11 cellular contexts compared by ENCODE assay signal in genomic region chr17:80192268-80192667, GRCh38. TPM values are rescaled to one million over a fixed set of nuclear protein-coding genes. Genes with fewer than 3 reads are reported as not detected.
DNase-seq lines count a peak whose midpoint lies in the region; ATAC-seq, FAIRE-seq and TF ChIP-seq lines count a peak whose summit lies in the region.
"Had no signal": no experiment of that assay in that cellular context is flagged by ENCODE, and none has a peak within 500 bp of the region (broad histone marks: within the 10 kb centered on the region; RNA-seq: fewer than 3 reads in every experiment).

No MANE protein-coding gene starts in this region.

- TF ChIP-seq CTCF in endothelial cell (IDR thresholded peaks at IDR 0.05; ENCODE audit: unreplicated experiment) (no peak), HepG2 (CRISPR knock-in tag; IDR thresholded peaks at IDR 0.05) (no peak), spleen (IDR thresholded peaks at IDR 0.05 in 8 of 11, conservative IDR thresholded peaks at IDR 0.05 in 3 of 11) (no peak)

- H3K27ac Mint-ChIP-seq in endothelial cell (ENCODE audit: unreplicated experiment) = peak overlapping the region; percentile 24
- no peak overlapping the region for H3K27ac Mint-ChIP-seq in activated T-cell treated with anti-CD3 and anti-CD28 coated beads, Interleukin-2, amount 50 U/mL, for 72 hours
- H3K27ac Mint-ChIP-seq: activated CD8-positive, alpha-beta memory T cell treated with anti-CD3 and anti-CD28 coated beads, Interleukin-2, amount 10 ng/mL, durations not matched to agents 7 days and 5 days; naive B cell had no signal

- H3K27me3 ChIP-seq in SJCRH30 (peaks cover 36% of the 10 kb centered on the region), HepG2 (ENCODE audit: control insufficient read depth in 1 of 2, insufficient read depth in 2 of 2, low read length in 2 of 2) (peaks cover 31 to 81% of the 10 kb centered on the region in 2 experiments), spleen (replicated peaks in 1 of 7) (peaks cover 0 to 27% (median 0%) of the 10 kb centered on the region in 7 donors)

- H4K20me1 ChIP-seq in HepG2 (ENCODE audit: insufficient read depth, low read length) = no peaks in the 10 kb centered on the region; the same call in 1 of the 2 replicates

- POLR2A ChIA-PET in HepG2 (lab: Yijun Ruan, JAX) = interaction anchor here (1.0 to 2.6 kb wide), 3 partner anchors 13 to 69 kb away, joined by 3 to 5 read pairs (median 3); no protein-coding TSS in a partner anchor

- H3K27ac ChIP-seq in SJCRH30 (no peak overlapping the region), HepG2 (ENCODE audit: extremely low read length, insufficient read depth, low read length) (no peak overlapping the region), spleen (peak overlapping the region in 5 of 8 donors; percentile 27 to 51 (median 48))

- peak; percentile 4 for FAIRE-seq in HepG2 (lab: Jason Lieb, UNC)

- no peaks in the 10 kb centered on the region for H3K36me3 ChIP-seq in SJCRH30
- no peaks in the 10 kb centered on the region for H3K36me3 ChIP-seq in HepG2 (replicated peaks in 1 of 2; ENCODE audit: control insufficient read depth in 1 of 2, insufficient read depth in 2 of 2, low read length in 2 of 2)
- H3K36me3 ChIP-seq in spleen = no peaks in the 10 kb centered on the region

- H3K4me3 ChIP-seq in SJCRH30 (peak overlapping the region; percentile 30), HepG2 (replicated peaks in 1 of 3; ENCODE audit: insufficient read depth in 1 of 3, low read depth in 2 of 3, low read length in 3 of 3) (peak overlapping the region in 2 of 3 experiments; percentile 12 to 40; a peak in 2 of 6 replicates), spleen (no peak overlapping the region)

- WGBS in HepG2 (ENCODE audit: low lambda C conversion rate) = 20% methylated on average over 7 of the region's 15 CpGs
- WGBS in spleen, 5 donors = 43 to 60% (median 59%) methylated on average over 15 of the region's 15 CpGs

- in situ Hi-C loops in HepG2 (cut with HindIII; ENCODE audit: extremely low pct_ligation_motif_present, low pct_unique_long_range_greater_than_20kb) = no loop called here

- no peaks in the 10 kb centered on the region for H3K79me2 ChIP-seq in HepG2 (ENCODE audit: insufficient read depth, low read length)

- peak overlapping the region; percentile 67 for H3K4me2 ChIP-seq in HepG2 (ENCODE audit: low read depth, low read length)

- CTCF ChIA-PET in HepG2 (lab: Yijun Ruan, JAX; ENCODE audit: low intra/inter-chr PET ratio, low total read pairs) = no interaction called here

- no peaks in the 10 kb centered on the region for H3K36me3 Mint-ChIP-seq in endothelial cell (ENCODE audit: low read depth, unreplicated experiment)
- H3K36me3 Mint-ChIP-seq in activated T-cell treated with anti-CD3 and anti-CD28 coated beads, Interleukin-2, amount 50 U/mL, for 72 hours (ENCODE audit: insufficient read depth in 2 of 2) = no peaks in the 10 kb centered on the region
- H3K36me3 Mint-ChIP-seq: activated CD8-positive, alpha-beta memory T cell treated with anti-CD3 and anti-CD28 coated beads, Interleukin-2, amount 10 ng/mL, durations not matched to agents 7 days and 5 days; CD14-positive monocyte had no signal

- BruUV-seq in HepG2 (replicated peaks; lab: Mats Ljungman, UMichigan) = no TSS peak

- no peak overlapping the region for H3K4me3 Mint-ChIP-seq in endothelial cell (ENCODE audit: unreplicated experiment)
- no peak overlapping the region for H3K4me3 Mint-ChIP-seq in activated T-cell treated with anti-CD3 and anti-CD28 coated beads, Interleukin-2, amount 50 U/mL, for 72 hours
- H3K4me3 Mint-ChIP-seq: activated CD8-positive, alpha-beta memory T cell treated with anti-CD3 and anti-CD28 coated beads, Interleukin-2, amount 10 ng/mL, durations not matched to agents 7 days and 5 days; naive B cell had no signal

- ATAC-seq in HepG2 (peak; percentile 7; the same call in 2 of the 3 replicates), SK-N-SH treated with all-trans-retinoic acid at 6 μM for 48 hours (no peak)
- ATAC-seq in activated T-cell treated with anti-CD3 and anti-CD28 coated beads, Interleukin-2, amount 50 U/mL, for 72 hours (replicated peaks in 1 of 2) = no peak
- ATAC-seq: activated CD8-positive, alpha-beta memory T cell treated with anti-CD3 and anti-CD28 coated beads, Interleukin-2, amount 10 ng/mL, durations not matched to agents 7 days and 5 days had no signal

- H3K9me3 Mint-ChIP-seq in endothelial cell (ENCODE audit: unreplicated experiment) = no peaks in the 10 kb centered on the region
- H3K9me3 Mint-ChIP-seq in activated T-cell treated with anti-CD3 and anti-CD28 coated beads, Interleukin-2, amount 50 U/mL, for 72 hours = peaks cover 0 to 3% of the 10 kb centered on the region in 2 donors
- H3K9me3 Mint-ChIP-seq: naive B cell had no signal

- peaks cover 4% of the 10 kb centered on the region for H3K4me1 Mint-ChIP-seq in endothelial cell (ENCODE audit: unreplicated experiment)
- H3K4me1 Mint-ChIP-seq in activated T-cell treated with anti-CD3 and anti-CD28 coated beads, Interleukin-2, amount 50 U/mL, for 72 hours (ENCODE audit: low read depth) = peaks cover 8% of the 10 kb centered on the region
- H3K4me1 Mint-ChIP-seq: naive B cell had no signal

- H2AFZ ChIP-seq in HepG2 (ENCODE audit: low read length) = no peak overlapping the region

- H3K9me3 ChIP-seq in SJCRH30 (replicated peaks) (no peaks in the 10 kb centered on the region), HepG2 (ENCODE audit: low read length) (no peaks in the 10 kb centered on the region), spleen (no peaks in the 10 kb centered on the region)

- no peak for TF ChIP-seq RAD21 in HepG2 (CRISPR knock-in tag; IDR thresholded peaks at IDR 0.05)

- peaks cover 5% of the 10 kb centered on the region for H3K27me3 Mint-ChIP-seq in endothelial cell (ENCODE audit: unreplicated experiment)
- no peaks in the 10 kb centered on the region for H3K27me3 Mint-ChIP-seq in activated T-cell treated with anti-CD3 and anti-CD28 coated beads, Interleukin-2, amount 50 U/mL, for 72 hours (ENCODE audit: low read depth)

- TF ChIP-seq EP300 in HepG2 (IDR thresholded peaks at IDR 0.05; ENCODE audit: low read depth in 2 of 2, low read length in 2 of 2) (no peak), HepG2 (CRISPR knock-in tag; IDR thresholded peaks at IDR 0.05; ENCODE audit: borderline replicate concordance) (no peak)

- H3K9ac ChIP-seq in HepG2 (ENCODE audit: insufficient read depth, low read depth, low read length) = no peak overlapping the region

- H3K4me1 ChIP-seq in SJCRH30 = peaks cover 10% of the 10 kb centered on the region; the same call in 1 of the 2 replicates
- H3K4me1 ChIP-seq in HepG2 (ENCODE audit: insufficient read depth, low read length) = peaks cover 37% of the 10 kb centered on the region
- peaks cover 0 to 40% (median 6%) of the 10 kb centered on the region in 6 donors for H3K4me1 ChIP-seq in spleen

- intact Hi-C loops in HepG2 (cut with micrococcal nuclease; ENCODE audit: unreplicated experiment) (no loop called here), spleen (cut with DNase I; ENCODE audit: low total_unique reads) (no loop called here)

- TF ChIP-seq POLR2A in HepG2 (IDR thresholded peaks at IDR 0.05; ENCODE audit: insufficient read depth in 1 of 2, low read depth in 2 of 2, low read length in 2 of 2) = no peak
- no peak for TF ChIP-seq POLR2A in spleen (IDR thresholded peaks at IDR 0.05)

- peak; percentile 68 to 77 for DNase-seq in SJCRH30
- no peak for DNase-seq in endothelial cell (ENCODE audit: low spot score)
- DNase-seq in HepG2 (ENCODE audit: low spot score) = peak; percentile 53
- peak; percentile 80 for DNase-seq in spleen
- DNase-seq in SHP77 (lab: John Stamatoyannopoulos, UW) = no peak
- DNase-seq in ecto neural progenitor cell (ENCODE audit: low spot score) = no peak
- DNase-seq in activated T-cell treated with anti-CD3 and anti-CD28 coated beads, Interleukin-2, amount 50 U/mL, for 72 hours = no peak
- DNase-seq: activated CD8-positive, alpha-beta memory T cell treated with anti-CD3 and anti-CD28 coated beads, Interleukin-2, amount 10 ng/mL, durations not matched to agents 7 days and 5 days; naive B cell had no signal

RNA-seq across cellular contexts. Expression of gene CARD14, which starts 22.4 kb away (rescaled TPM):
- total RNA-seq in SJCRH30 (2014; rRNA removed; shearing (Covaris generic)) = 0.32 and 0.33 TPM in 2 replicates
- total RNA-seq in endothelial cell (ENCODE audit: unreplicated experiment) (0.64 TPM), HepG2 (2016; rRNA removed; fragmentation: Illumina TruSeq; extraction: Trizol) (0.11 TPM in 1 of 2 replicates, not detected in the other), spleen (1 to 10 TPM in 6 of 7 donors, under 1 TPM in 1; 0.68 to 4.8 (median 1.3) TPM)
- not detected in 2 replicates for total RNA-seq in HepG2 (2016; cell fraction: cytosol; rRNA removed; fragmentation: Illumina TruSeq; extraction: Trizol; ENCODE audit: low read depth)
- total RNA-seq in HepG2 (2016; cell fraction: insoluble cytoplasmic fraction; rRNA removed; fragmentation: Illumina TruSeq; extraction: Trizol) = 0.06 TPM in 1 of 2 replicates, not detected in the other
- total RNA-seq in HepG2 (2016; cell fraction: membrane; rRNA removed; fragmentation: Illumina TruSeq; extraction: Trizol) = not detected in 2 replicates
- total RNA-seq in HepG2 (2016; cell fraction: nucleus; rRNA removed; fragmentation: Illumina TruSeq; extraction: Trizol) = not detected in 2 replicates
- polyA plus RNA-seq in HepG2 (2011; rRNA removed) (0.03 TPM in 1 of 2 replicates, not detected in the other), spleen (1 to 10 TPM in 2 of 3 donors, under 1 TPM in 1; 0.63 to 2.4 (median 1.4) TPM)
- not detected in 2 replicates for polyA plus RNA-seq in HepG2 (2011; cell fraction: cytosol; rRNA removed)
- polyA plus RNA-seq in HepG2 (2011; cell fraction: nucleus; rRNA removed) = 0.05 and 0.11 TPM in 2 replicates
- polyA plus RNA-seq in HepG2 (2012) = 0.16 and 0.19 TPM in 2 replicates
- not detected in 2 replicates for polyA plus RNA-seq in HepG2 (2016; cell fraction: cytosol; fragmentation: Illumina TruSeq; extraction: Trizol; ENCODE audit: low read depth)
- not detected in 2 replicates for polyA plus RNA-seq in HepG2 (2016; cell fraction: insoluble cytoplasmic fraction; fragmentation: Illumina TruSeq; extraction: Trizol; ENCODE audit: low read depth)
- polyA plus RNA-seq in HepG2 (2016; cell fraction: membrane; fragmentation: Illumina TruSeq; extraction: Trizol; ENCODE audit: low read depth) = not detected in 2 replicates
- 0.21 TPM in 1 of 2 replicates, not detected in the other for polyA plus RNA-seq in HepG2 (2016; cell fraction: nucleus; fragmentation: Illumina TruSeq; extraction: Trizol; ENCODE audit: insufficient read depth, low read depth)
- polyA minus RNA-seq in HepG2 (2011; rRNA and poly(A)+ RNA removed; ENCODE audit: low replicate concordance) = 0.22 and 5.5 TPM in 2 replicates
- not detected in 2 replicates for polyA minus RNA-seq in HepG2 (2011; cell fraction: cytosol; rRNA and poly(A)+ RNA removed)
- not detected in 2 replicates for polyA minus RNA-seq in HepG2 (2011; cell fraction: nucleus; rRNA and poly(A)+ RNA removed)
- under 1 TPM in 1 of 2 donors, not detected in 1; 0.39 TPM for total RNA-seq in activated T-cell treated with anti-CD3 and anti-CD28 coated beads, Interleukin-2, amount 50 U/mL, for 72 hours
- total RNA-seq: activated CD8-positive, alpha-beta memory T cell treated with anti-CD3 and anti-CD28 coated beads, Interleukin-2, amount 10 ng/mL, durations not matched to agents 7 days and 5 days had no signal

RNA-seq across cellular contexts. Expression of gene SGSH, which starts 27.9 kb away (rescaled TPM):
- 18.3 and 19.3 TPM in 2 replicates for total RNA-seq in SJCRH30 (2014; rRNA removed; shearing (Covaris generic))
- 76.0 TPM for total RNA-seq in endothelial cell (ENCODE audit: unreplicated experiment)
- 5.5 and 12.2 TPM in 2 replicates for total RNA-seq in HepG2 (2016; rRNA removed; fragmentation: Illumina TruSeq; extraction: Trizol)
- 4.0 and 6.2 TPM in 2 replicates for total RNA-seq in HepG2 (2016; cell fraction: cytosol; rRNA removed; fragmentation: Illumina TruSeq; extraction: Trizol; ENCODE audit: low read depth)
- 4.5 and 13.3 TPM in 2 replicates for total RNA-seq in HepG2 (2016; cell fraction: insoluble cytoplasmic fraction; rRNA removed; fragmentation: Illumina TruSeq; extraction: Trizol)
- total RNA-seq in HepG2 (2016; cell fraction: membrane; rRNA removed; fragmentation: Illumina TruSeq; extraction: Trizol) = 6.1 and 6.4 TPM in 2 replicates
- total RNA-seq in HepG2 (2016; cell fraction: nucleus; rRNA removed; fragmentation: Illumina TruSeq; extraction: Trizol) = 18.5 and 23.9 TPM in 2 replicates
- polyA plus RNA-seq in HepG2 (2011; rRNA removed) = 17.6 and 23.9 TPM in 2 replicates
- 13.7 and 17.1 TPM in 2 replicates for polyA plus RNA-seq in HepG2 (2011; cell fraction: cytosol; rRNA removed)
- 145 and 163 TPM in 2 replicates for polyA plus RNA-seq in HepG2 (2011; cell fraction: nucleus; rRNA removed)
- 21.6 and 30.9 TPM in 2 replicates for polyA plus RNA-seq in HepG2 (2012)
- 3.7 and 4.2 TPM in 2 replicates for polyA plus RNA-seq in HepG2 (2016; cell fraction: cytosol; fragmentation: Illumina TruSeq; extraction: Trizol; ENCODE audit: low read depth)
- polyA plus RNA-seq in HepG2 (2016; cell fraction: insoluble cytoplasmic fraction; fragmentation: Illumina TruSeq; extraction: Trizol; ENCODE audit: low read depth) = 7.1 and 11.5 TPM in 2 replicates
- 7.0 and 7.3 TPM in 2 replicates for polyA plus RNA-seq in HepG2 (2016; cell fraction: membrane; fragmentation: Illumina TruSeq; extraction: Trizol; ENCODE audit: low read depth)
- polyA plus RNA-seq in HepG2 (2016; cell fraction: nucleus; fragmentation: Illumina TruSeq; extraction: Trizol; ENCODE audit: insufficient read depth, low read depth) = 81.4 and 86.8 TPM in 2 replicates
- 15.4 and 23.1 TPM in 2 replicates for polyA minus RNA-seq in HepG2 (2011; rRNA and poly(A)+ RNA removed; ENCODE audit: low replicate concordance)
- 15.4 and 18.7 TPM in 2 replicates for polyA minus RNA-seq in HepG2 (2011; cell fraction: cytosol; rRNA and poly(A)+ RNA removed)
- 34.1 and 36.2 TPM in 2 replicates for polyA minus RNA-seq in HepG2 (2011; cell fraction: nucleus; rRNA and poly(A)+ RNA removed)
- total RNA-seq in spleen = 100 to 1,000 TPM in 3 of 7 donors, 10 to 100 TPM in 4; 85.9 to 137 (median 95.1) TPM
- 10 to 100 TPM; 23.6 to 63.4 (median 51.9) TPM for polyA plus RNA-seq in spleen
- total RNA-seq in activated T-cell treated with anti-CD3 and anti-CD28 coated beads, Interleukin-2, amount 50 U/mL, for 72 hours = 10 to 100 TPM; 51.3 to 64.4 TPM

RNA-seq across cellular contexts. Expression of gene SLC26A11, which starts 28.0 kb away (rescaled TPM):
- total RNA-seq in SJCRH30 (2014; rRNA removed; shearing (Covaris generic)) = 8.6 and 14.7 TPM in 2 replicates
- total RNA-seq in endothelial cell (ENCODE audit: unreplicated experiment) (50.1 TPM), HepG2 (2016; rRNA removed; fragmentation: Illumina TruSeq; extraction: Trizol) (3.1 and 8.7 TPM in 2 replicates), spleen (10 to 100 TPM; 22.8 to 39.7 (median 33.9) TPM)
- 3.2 and 3.4 TPM in 2 replicates for total RNA-seq in HepG2 (2016; cell fraction: cytosol; rRNA removed; fragmentation: Illumina TruSeq; extraction: Trizol; ENCODE audit: low read depth)
- 3.5 and 11.2 TPM in 2 replicates for total RNA-seq in HepG2 (2016; cell fraction: insoluble cytoplasmic fraction; rRNA removed; fragmentation: Illumina TruSeq; extraction: Trizol)
- total RNA-seq in HepG2 (2016; cell fraction: membrane; rRNA removed; fragmentation: Illumina TruSeq; extraction: Trizol) = 3.1 and 3.2 TPM in 2 replicates
- 12.9 and 13.6 TPM in 2 replicates for total RNA-seq in HepG2 (2016; cell fraction: nucleus; rRNA removed; fragmentation: Illumina TruSeq; extraction: Trizol)
- polyA plus RNA-seq in HepG2 (2011; rRNA removed) (13.2 and 21.1 TPM in 2 replicates), spleen (10 to 100 TPM in 1 of 3 donors, 1 to 10 TPM in 2; 6.8 to 22.4 (median 8.2) TPM)
- 5.5 and 7.6 TPM in 2 replicates for polyA plus RNA-seq in HepG2 (2011; cell fraction: cytosol; rRNA removed)
- polyA plus RNA-seq in HepG2 (2011; cell fraction: nucleus; rRNA removed) = 121 and 146 TPM in 2 replicates
- 7.0 and 18.5 TPM in 2 replicates for polyA plus RNA-seq in HepG2 (2012)
- polyA plus RNA-seq in HepG2 (2016; cell fraction: cytosol; fragmentation: Illumina TruSeq; extraction: Trizol; ENCODE audit: low read depth) = 0.73 and 1.0 TPM in 2 replicates
- polyA plus RNA-seq in HepG2 (2016; cell fraction: insoluble cytoplasmic fraction; fragmentation: Illumina TruSeq; extraction: Trizol; ENCODE audit: low read depth) = 2.8 and 4.4 TPM in 2 replicates
- polyA plus RNA-seq in HepG2 (2016; cell fraction: membrane; fragmentation: Illumina TruSeq; extraction: Trizol; ENCODE audit: low read depth) = 1.4 and 2.3 TPM in 2 replicates
- polyA plus RNA-seq in HepG2 (2016; cell fraction: nucleus; fragmentation: Illumina TruSeq; extraction: Trizol; ENCODE audit: insufficient read depth, low read depth) = 29.5 and 32.2 TPM in 2 replicates
- 7.7 and 20.5 TPM in 2 replicates for polyA minus RNA-seq in HepG2 (2011; rRNA and poly(A)+ RNA removed; ENCODE audit: low replicate concordance)
- polyA minus RNA-seq in HepG2 (2011; cell fraction: cytosol; rRNA and poly(A)+ RNA removed) = 5.6 and 11.8 TPM in 2 replicates
- polyA minus RNA-seq in HepG2 (2011; cell fraction: nucleus; rRNA and poly(A)+ RNA removed) = 22.4 and 23.0 TPM in 2 replicates
- total RNA-seq in activated T-cell treated with anti-CD3 and anti-CD28 coated beads, Interleukin-2, amount 50 U/mL, for 72 hours = 10 to 100 TPM; 25.9 to 28.8 TPM

RNA-seq across cellular contexts. Expression of gene EIF4A3, which starts 45.3 kb away (rescaled TPM):
- 362 and 371 TPM in 2 replicates for total RNA-seq in SJCRH30 (2014; rRNA removed; shearing (Covaris generic))
- total RNA-seq in endothelial cell (ENCODE audit: unreplicated experiment) (76.6 TPM), HepG2 (2016; rRNA removed; fragmentation: Illumina TruSeq; extraction: Trizol) (187 and 239 TPM in 2 replicates), spleen (10 to 100 TPM; 51.1 to 79.5 (median 67.7) TPM)
- total RNA-seq in HepG2 (2016; cell fraction: cytosol; rRNA removed; fragmentation: Illumina TruSeq; extraction: Trizol; ENCODE audit: low read depth) = 22.3 and 28.3 TPM in 2 replicates
- total RNA-seq in HepG2 (2016; cell fraction: insoluble cytoplasmic fraction; rRNA removed; fragmentation: Illumina TruSeq; extraction: Trizol) = 185 and 243 TPM in 2 replicates
- total RNA-seq in HepG2 (2016; cell fraction: membrane; rRNA removed; fragmentation: Illumina TruSeq; extraction: Trizol) = 36.4 and 40.0 TPM in 2 replicates
- total RNA-seq in HepG2 (2016; cell fraction: nucleus; rRNA removed; fragmentation: Illumina TruSeq; extraction: Trizol) = 83.4 and 83.5 TPM in 2 replicates
- polyA plus RNA-seq in HepG2 (2011; rRNA removed) (121 and 145 TPM in 2 replicates), spleen (10 to 100 TPM; 37.3 to 61.5 (median 57.5) TPM)
- polyA plus RNA-seq in HepG2 (2011; cell fraction: cytosol; rRNA removed) = 103 and 117 TPM in 2 replicates
- 77.0 and 103 TPM in 2 replicates for polyA plus RNA-seq in HepG2 (2011; cell fraction: nucleus; rRNA removed)
- 104 and 124 TPM in 2 replicates for polyA plus RNA-seq in HepG2 (2012)
- 8.3 and 9.0 TPM in 2 replicates for polyA plus RNA-seq in HepG2 (2016; cell fraction: cytosol; fragmentation: Illumina TruSeq; extraction: Trizol; ENCODE audit: low read depth)
- polyA plus RNA-seq in HepG2 (2016; cell fraction: insoluble cytoplasmic fraction; fragmentation: Illumina TruSeq; extraction: Trizol; ENCODE audit: low read depth) = 233 and 236 TPM in 2 replicates
- 19.8 and 20.6 TPM in 2 replicates for polyA plus RNA-seq in HepG2 (2016; cell fraction: membrane; fragmentation: Illumina TruSeq; extraction: Trizol; ENCODE audit: low read depth)
- polyA plus RNA-seq in HepG2 (2016; cell fraction: nucleus; fragmentation: Illumina TruSeq; extraction: Trizol; ENCODE audit: insufficient read depth, low read depth) = 120 and 131 TPM in 2 replicates
- 54.2 and 110 TPM in 2 replicates for polyA minus RNA-seq in HepG2 (2011; rRNA and poly(A)+ RNA removed; ENCODE audit: low replicate concordance)
- 55.3 and 55.4 TPM in 2 replicates for polyA minus RNA-seq in HepG2 (2011; cell fraction: cytosol; rRNA and poly(A)+ RNA removed)
- 61.8 and 65.1 TPM in 2 replicates for polyA minus RNA-seq in HepG2 (2011; cell fraction: nucleus; rRNA and poly(A)+ RNA removed)
- 100 to 1,000 TPM in 1 of 2 donors, 10 to 100 TPM in 1; 91.8 to 104 TPM for total RNA-seq in activated T-cell treated with anti-CD3 and anti-CD28 coated beads, Interleukin-2, amount 50 U/mL, for 72 hours

Comparison
In these comparisons a context has a peak if more than half of its experiments do, and no peak if none do; other contexts are left out.
1. DNase-seq: peak in SJCRH30 (2 of 2), HepG2 (single experiment) and spleen (single experiment); none in endothelial cell (single experiment), SHP77 (0 of 2), ecto neural progenitor cell (single experiment) and activated T-cell treated with anti-CD3 and anti-CD28 coated beads, Interleukin-2, amount 50 U/mL, for 72 hours (0 of 2).
2. H3K27ac ChIP-seq: peak in spleen (5 of 8); none in SJCRH30 (single experiment) and HepG2 (single experiment).
3. H3K4me3 ChIP-seq: peak in SJCRH30 (single experiment) and HepG2 (2 of 3); none in spleen (0 of 8).